ENCODE assay signal across 13 cellular contexts in genomic region chr7:12927635-12928434, GRCh38.
"Had no signal": no experiment of that assay in that cellular context is flagged by ENCODE, and none has a peak within 500 bp of the region (broad histone marks: within the 10 kb centered on the region; RNA-seq: fewer than 3 reads in every experiment).

No MANE protein-coding gene starts in this region.

- H3K9me3 ChIP-seq: heart left ventricle, pancreas, tibial artery had no signal

- DNase-seq: activated CD4-positive, alpha-beta memory T cell treated with anti-CD3 and anti-CD28 coated beads, Interleukin-2, amount 10 ng/mL, durations not matched to agents 7 days and 5 days; activated CD8-positive, alpha-beta memory T cell treated with anti-CD3 and anti-CD28 coated beads, Interleukin-2, amount 50 U/mL, for 4 hours; activated gamma-delta T cell treated with Interleukin-2 at 50 U/mL for 16 hours; activated naive CD8-positive, alpha-beta T cell treated with anti-CD3 and anti-CD28 coated beads, Interleukin-2, amount 10 ng/mL, durations not matched to agents 7 days and 5 days; activated T-cell treated with anti-CD3 and anti-CD28 coated beads, Interleukin-2, amount 50 U/mL, for 72 hours; foreskin melanocyte; heart left ventricle; pancreas; SW 1271; tibial artery had no signal

- H3K4me3 ChIP-seq: heart left ventricle, pancreas, tibial artery had no signal

- H3K4me3 Mint-ChIP-seq: activated CD4-positive, alpha-beta memory T cell treated with anti-CD3 and anti-CD28 coated beads, Interleukin-2, amount 10 ng/mL, durations not matched to agents 7 days and 5 days; activated naive CD8-positive, alpha-beta T cell treated with anti-CD3 and anti-CD28 coated beads, Interleukin-2, amount 10 ng/mL, durations not matched to agents 7 days and 5 days; activated T-cell treated with anti-CD3 and anti-CD28 coated beads, Interleukin-2, amount 50 U/mL, for 72 hours; neural crest cell; T-helper 2 cell treated with Interferon-gamma antibody and Interleukin-4, amounts not matched to agents 5 μg/mL and 100 μg/mL, for 36 hours had no signal

- H3K27ac ChIP-seq: heart left ventricle, pancreas, tibial artery, VCaP had no signal

- H3K27me3 ChIP-seq: heart left ventricle, pancreas, tibial artery had no signal

- H3K27ac Mint-ChIP-seq: activated CD4-positive, alpha-beta memory T cell treated with anti-CD3 and anti-CD28 coated beads, Interleukin-2, amount 10 ng/mL, durations not matched to agents 7 days and 5 days; activated naive CD8-positive, alpha-beta T cell treated with anti-CD3 and anti-CD28 coated beads, Interleukin-2, amount 10 ng/mL, durations not matched to agents 7 days and 5 days; activated T-cell treated with anti-CD3 and anti-CD28 coated beads, Interleukin-2, amount 50 U/mL, for 72 hours; T-helper 2 cell treated with Interferon-gamma antibody and Interleukin-4, amounts not matched to agents 5 μg/mL and 100 μg/mL, for 36 hours had no signal

- H3K4me1 Mint-ChIP-seq: activated CD4-positive, alpha-beta memory T cell treated with anti-CD3 and anti-CD28 coated beads, Interleukin-2, amount 10 ng/mL, durations not matched to agents 7 days and 5 days; activated naive CD8-positive, alpha-beta T cell treated with anti-CD3 and anti-CD28 coated beads, Interleukin-2, amount 10 ng/mL, durations not matched to agents 7 days and 5 days had no signal

- H3K9me3 Mint-ChIP-seq: activated CD4-positive, alpha-beta memory T cell treated with anti-CD3 and anti-CD28 coated beads, Interleukin-2, amount 10 ng/mL, durations not matched to agents 7 days and 5 days; activated naive CD8-positive, alpha-beta T cell treated with anti-CD3 and anti-CD28 coated beads, Interleukin-2, amount 10 ng/mL, durations not matched to agents 7 days and 5 days; activated T-cell treated with anti-CD3 and anti-CD28 coated beads, Interleukin-2, amount 50 U/mL, for 72 hours; T-helper 2 cell treated with Interferon-gamma antibody and Interleukin-4, amounts not matched to agents 5 μg/mL and 100 μg/mL, for 36 hours had no signal

- H3K36me3 Mint-ChIP-seq: activated naive CD8-positive, alpha-beta T cell treated with anti-CD3 and anti-CD28 coated beads, Interleukin-2, amount 10 ng/mL, durations not matched to agents 7 days and 5 days had no signal

- H3K4me1 ChIP-seq: tibial artery had no signal

- H3K36me3 ChIP-seq: heart left ventricle, pancreas, tibial artery had no signal
